1 cellular context compared by ENCODE assay signal in the genomic region with DNA sequence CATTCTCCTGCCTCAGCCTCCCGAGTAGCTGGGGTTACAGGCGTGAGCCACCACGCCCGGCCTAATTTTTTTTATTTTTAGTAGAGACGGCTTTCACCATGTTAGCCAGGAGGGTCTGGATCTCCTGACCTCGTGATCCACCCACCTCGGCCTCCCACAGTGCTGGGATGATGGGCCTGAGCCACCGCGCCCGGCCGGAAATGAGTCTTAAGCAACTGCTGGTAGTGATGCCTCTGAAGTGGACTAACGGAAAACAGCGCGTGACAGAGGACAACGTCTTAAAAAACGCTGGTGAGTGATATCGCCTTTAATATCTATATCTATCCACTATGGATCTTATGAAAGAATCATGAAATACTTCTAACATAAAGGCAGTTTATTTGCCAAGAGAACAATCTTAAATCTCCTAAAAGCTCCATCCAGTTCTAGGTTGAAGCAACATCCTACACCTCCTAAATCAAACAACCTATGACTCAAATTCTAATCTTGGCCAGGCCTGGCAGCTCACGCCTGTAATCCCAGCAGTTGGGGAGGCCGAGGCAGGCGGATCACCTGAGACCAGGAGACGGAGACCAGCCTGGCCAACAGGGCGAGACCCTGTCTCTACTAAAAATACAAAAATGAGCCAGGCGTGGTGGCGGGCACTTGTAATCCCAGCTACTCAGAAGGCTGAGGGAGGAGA.
TF ChIP-seq lines count a peak whose summit lies in the region.

No MANE protein-coding gene starts in this region.

TF ChIP-seq in GM23338, 12 proteins besides CTCF, POLR2A, EP300 and RAD21 (continued from another document):
- TF ChIP-seq, protein P1, sequence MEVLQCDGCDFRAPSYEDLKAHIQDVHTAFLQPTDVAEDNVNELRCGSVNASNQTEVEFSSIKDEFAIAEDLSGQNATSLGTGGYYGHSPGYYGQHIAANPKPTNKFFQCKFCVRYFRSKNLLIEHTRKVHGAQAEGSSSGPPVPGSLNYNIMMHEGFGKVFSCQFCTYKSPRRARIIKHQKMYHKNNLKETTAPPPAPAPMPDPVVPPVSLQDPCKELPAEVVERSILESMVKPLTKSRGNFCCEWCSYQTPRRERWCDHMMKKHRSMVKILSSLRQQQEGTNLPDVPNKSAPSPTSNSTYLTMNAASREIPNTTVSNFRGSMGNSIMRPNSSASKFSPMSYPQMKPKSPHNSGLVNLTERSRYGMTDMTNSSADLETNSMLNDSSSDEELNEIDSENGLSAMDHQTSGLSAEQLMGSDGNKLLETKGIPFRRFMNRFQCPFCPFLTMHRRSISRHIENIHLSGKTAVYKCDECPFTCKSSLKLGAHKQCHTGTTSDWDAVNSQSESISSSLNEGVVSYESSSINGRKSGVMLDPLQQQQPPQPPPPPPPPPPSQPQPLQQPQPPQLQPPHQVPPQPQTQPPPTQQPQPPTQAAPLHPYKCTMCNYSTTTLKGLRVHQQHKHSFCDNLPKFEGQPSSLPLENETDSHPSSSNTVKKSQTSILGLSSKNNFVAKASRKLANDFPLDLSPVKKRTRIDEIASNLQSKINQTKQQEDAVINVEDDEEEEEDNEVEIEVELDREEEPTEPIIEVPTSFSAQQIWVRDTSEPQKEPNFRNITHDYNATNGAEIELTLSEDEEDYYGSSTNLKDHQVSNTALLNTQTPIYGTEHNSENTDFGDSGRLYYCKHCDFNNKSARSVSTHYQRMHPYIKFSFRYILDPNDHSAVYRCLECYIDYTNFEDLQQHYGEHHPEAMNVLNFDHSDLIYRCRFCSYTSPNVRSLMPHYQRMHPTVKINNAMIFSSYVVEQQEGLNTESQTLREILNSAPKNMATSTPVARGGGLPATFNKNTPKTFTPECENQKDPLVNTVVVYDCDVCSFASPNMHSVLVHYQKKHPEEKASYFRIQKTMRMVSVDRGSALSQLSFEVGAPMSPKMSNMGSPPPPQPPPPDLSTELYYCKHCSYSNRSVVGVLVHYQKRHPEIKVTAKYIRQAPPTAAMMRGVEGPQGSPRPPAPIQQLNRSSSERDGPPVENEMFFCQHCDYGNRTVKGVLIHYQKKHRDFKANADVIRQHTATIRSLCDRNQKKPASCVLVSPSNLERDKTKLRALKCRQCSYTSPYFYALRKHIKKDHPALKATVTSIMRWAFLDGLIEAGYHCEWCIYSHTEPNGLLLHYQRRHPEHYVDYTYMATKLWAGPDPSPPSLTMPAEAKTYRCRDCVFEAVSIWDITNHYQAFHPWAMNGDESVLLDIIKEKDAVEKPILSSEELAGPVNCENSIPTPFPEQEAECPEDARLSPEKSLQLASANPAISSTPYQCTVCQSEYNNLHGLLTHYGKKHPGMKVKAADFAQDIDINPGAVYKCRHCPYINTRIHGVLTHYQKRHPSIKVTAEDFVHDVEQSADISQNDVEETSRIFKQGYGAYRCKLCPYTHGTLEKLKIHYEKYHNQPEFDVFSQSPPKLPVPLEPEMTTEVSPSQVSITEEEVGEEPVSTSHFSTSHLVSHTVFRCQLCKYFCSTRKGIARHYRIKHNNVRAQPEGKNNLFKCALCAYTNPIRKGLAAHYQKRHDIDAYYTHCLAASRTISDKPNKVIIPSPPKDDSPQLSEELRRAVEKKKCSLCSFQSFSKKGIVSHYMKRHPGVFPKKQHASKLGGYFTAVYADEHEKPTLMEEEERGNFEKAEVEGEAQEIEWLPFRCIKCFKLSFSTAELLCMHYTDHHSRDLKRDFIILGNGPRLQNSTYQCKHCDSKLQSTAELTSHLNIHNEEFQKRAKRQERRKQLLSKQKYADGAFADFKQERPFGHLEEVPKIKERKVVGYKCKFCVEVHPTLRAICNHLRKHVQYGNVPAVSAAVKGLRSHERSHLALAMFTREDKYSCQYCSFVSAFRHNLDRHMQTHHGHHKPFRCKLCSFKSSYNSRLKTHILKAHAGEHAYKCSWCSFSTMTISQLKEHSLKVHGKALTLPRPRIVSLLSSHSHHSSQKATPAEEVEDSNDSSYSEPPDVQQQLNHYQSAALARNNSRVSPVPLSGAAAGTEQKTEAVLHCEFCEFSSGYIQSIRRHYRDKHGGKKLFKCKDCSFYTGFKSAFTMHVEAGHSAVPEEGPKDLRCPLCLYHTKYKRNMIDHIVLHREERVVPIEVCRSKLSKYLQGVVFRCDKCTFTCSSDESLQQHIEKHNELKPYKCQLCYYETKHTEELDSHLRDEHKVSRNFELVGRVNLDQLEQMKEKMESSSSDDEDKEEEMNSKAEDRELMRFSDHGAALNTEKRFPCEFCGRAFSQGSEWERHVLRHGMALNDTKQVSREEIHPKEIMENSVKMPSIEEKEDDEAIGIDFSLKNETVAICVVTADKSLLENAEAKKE (CRISPR knock-in tag; IDR thresholded peaks at IDR 0.05), result no peak
- TF ChIP-seq ZNF331 (CRISPR knock-in tag; IDR thresholded peaks at IDR 0.05; ENCODE audit: low read depth) (no peak), CREB1 (CRISPR knock-in tag; IDR thresholded peaks at IDR 0.05; ENCODE audit: low read depth) (no peak), STAT1 (IDR thresholded peaks at IDR 0.05; ENCODE audit: unreplicated experiment) (no peak), EZH2phosphoT487 (IDR thresholded peaks at IDR 0.05; ENCODE audit: unreplicated experiment) (no peak), NANOG (IDR thresholded peaks at IDR 0.05; ENCODE audit: borderline replicate concordance) (no peak), ZNF114 (CRISPR knock-in tag; IDR thresholded peaks at IDR 0.05) (no peak), JUNB (IDR thresholded peaks at IDR 0.05; ENCODE audit: unreplicated experiment) (no peak), POLR2AphosphoS5 (IDR thresholded peaks at IDR 0.05; ENCODE audit: low read depth) (no peak)
